ENCODE assay signal across 1 cellular context in the genomic region with DNA sequence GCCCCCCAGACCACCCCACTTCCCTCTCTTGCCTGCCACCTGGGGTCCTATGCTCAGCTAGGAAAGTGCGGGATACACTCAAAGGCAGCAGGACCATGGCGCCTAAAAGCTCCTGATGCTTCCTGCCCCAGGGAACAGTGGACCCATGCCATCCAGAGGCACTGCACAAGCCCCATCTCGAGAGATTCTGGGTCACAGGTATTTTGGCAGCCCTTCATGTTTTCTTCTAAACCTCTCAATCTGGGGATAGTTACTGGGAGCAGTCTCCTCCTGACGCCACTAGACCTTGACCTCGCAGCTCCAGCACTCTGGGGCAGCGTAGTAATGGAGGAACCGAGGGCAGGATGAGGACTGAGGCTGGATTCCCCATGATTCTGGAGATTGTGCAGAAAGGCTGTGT.
TF ChIP-seq lines count a peak whose summit lies in the region.

No MANE protein-coding gene starts in this region.

TF ChIP-seq in HepG2, 621 proteins besides CTCF, POLR2A, EP300 and RAD21:
- TF ChIP-seq, protein P1, sequence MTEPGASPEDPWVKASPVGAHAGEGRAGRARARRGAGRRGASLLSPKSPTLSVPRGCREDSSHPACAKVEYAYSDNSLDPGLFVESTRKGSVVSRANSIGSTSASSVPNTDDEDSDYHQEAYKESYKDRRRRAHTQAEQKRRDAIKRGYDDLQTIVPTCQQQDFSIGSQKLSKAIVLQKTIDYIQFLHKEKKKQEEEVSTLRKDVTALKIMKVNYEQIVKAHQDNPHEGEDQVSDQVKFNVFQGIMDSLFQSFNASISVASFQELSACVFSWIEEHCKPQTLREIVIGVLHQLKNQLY (CRISPR knock-in tag; IDR thresholded peaks at IDR 0.05), result no peak
- no peak for TF ChIP-seq ELF4 (CRISPR knock-in tag; IDR thresholded peaks at IDR 0.05; ENCODE audit: borderline replicate concordance)
- no peak for TF ChIP-seq ZNF138 (CRISPR knock-in tag; IDR thresholded peaks at IDR 0.05; ENCODE audit: low read depth)
- TF ChIP-seq POLR2AphosphoS2 (IDR thresholded peaks at IDR 0.05; ENCODE audit: low read depth, low read length), result no peak
- no peak for TF ChIP-seq ZNF720 (CRISPR knock-in tag; IDR thresholded peaks at IDR 0.05)
